ENCODE assay signal across 12 cellular contexts in genomic region chr1:18725231-18725895, GRCh38.
A peak's percentile ranks its signal among the peaks of the same experiment; 100 is the strongest.
DNase-seq lines count a peak whose midpoint lies in the region; ATAC-seq, FAIRE-seq and TF ChIP-seq lines count a peak whose summit lies in the region.
"Had no signal": no experiment of that assay in that cellular context is flagged by ENCODE, and none has a peak within 500 bp of the region (broad histone marks: within the 10 kb centered on the region; RNA-seq: fewer than 3 reads in every experiment).

No MANE protein-coding gene starts in this region.

- H3K9ac ChIP-seq in H9 (ENCODE audit: extremely low read depth, insufficient read length, low read length) (no peak overlapping the region), H1 (replicated peaks in 1 of 4; ENCODE audit: extremely low read depth in 1 of 4, low read depth in 3 of 4, low read length in 3 of 4) (no peak overlapping the region), neuronal stem cell (ENCODE audit: low read depth, low read length, poor library complexity) (peak overlapping the region; percentile 24)

- H3K23ac ChIP-seq in H9 (ENCODE audit: insufficient read length, low read depth, low read length) (no peak overlapping the region), H1 (ENCODE audit: insufficient read length) (no peak overlapping the region), neuronal stem cell (ENCODE audit: low read depth, low read length, poor library complexity) (no peak overlapping the region)

- H2BK12ac ChIP-seq in H9 (ENCODE audit: insufficient read length, low read depth, low read length) = no peak overlapping the region
- H2BK12ac ChIP-seq in H1 (ENCODE audit: low read depth, low read length) = 0 out of 2 replicates have a peak overlapping the region, but pooled peaks have one; percentile 55
- H2BK12ac ChIP-seq in neuronal stem cell (ENCODE audit: low read length) = no peak overlapping the region

- H4K8ac ChIP-seq in H9 (replicated peaks; ENCODE audit: insufficient read length, low read depth, low read length) (no peak overlapping the region), H1 (ENCODE audit: extremely low read depth, insufficient read depth, low read length) (no peak overlapping the region), neuronal stem cell (ENCODE audit: low read depth, low read length) (no peak overlapping the region)

- no peaks in the 10 kb centered on the region for H4K20me1 ChIP-seq in H9 (ENCODE audit: control insufficient read depth, insufficient read depth, insufficient read length)
- peaks cover 0 to 3% of the 10 kb centered on the region in 2 experiments for H4K20me1 ChIP-seq in H1 (replicated peaks in 1 of 2; ENCODE audit: control insufficient read depth in 1 of 2, insufficient read depth in 2 of 2, low read length in 2 of 2)

- no peak overlapping the region for H2BK120ac ChIP-seq in H9 (ENCODE audit: low read depth, low read length, poor library complexity, severe bottlenecking)
- H2BK120ac ChIP-seq in H1 (replicated peaks; ENCODE audit: low read depth, low read length) = peak overlapping the region; percentile 24
- H2BK120ac ChIP-seq in neuronal stem cell (ENCODE audit: low read depth, low read length) = no peak overlapping the region

- no peak overlapping the region for H2BK5ac ChIP-seq in H9 (ENCODE audit: insufficient read length, low read length)
- H2BK5ac ChIP-seq in H1 (ENCODE audit: low read depth, low read length) = no peak overlapping the region
- H2BK5ac ChIP-seq in neuronal stem cell (ENCODE audit: low read length) = no peak overlapping the region

- H3K4me2 ChIP-seq in H9 (ENCODE audit: insufficient read depth, insufficient read length, low read length) (no peak overlapping the region), H1 (ENCODE audit: insufficient read depth in 1 of 2, low read depth in 2 of 2, low read length in 2 of 2) (peak overlapping the region in 1 of 2 experiments; percentile 38; a peak in 1 of 4 replicates), neuronal stem cell (ENCODE audit: insufficient read depth, low read length, poor library complexity, severe bottlenecking) (no peak overlapping the region)

- no peaks in the 10 kb centered on the region for H3K36me3 Mint-ChIP-seq in H9 (ENCODE audit: insufficient read depth in 1 of 3, low read depth in 3 of 3)
- no peaks in the 10 kb centered on the region for H3K36me3 Mint-ChIP-seq in CD4-positive, alpha-beta T cell (ENCODE audit: low read depth)

- H3K27ac Mint-ChIP-seq in H9 = no peak overlapping the region
- H3K27ac Mint-ChIP-seq in CD4-positive, alpha-beta T cell = no peak overlapping the region

- no peak overlapping the region for H2BK20ac ChIP-seq in H9 (ENCODE audit: low read depth, low read length, poor library complexity, severe bottlenecking)
- no peak overlapping the region for H2BK20ac ChIP-seq in H1 (ENCODE audit: low read length)

- H3K18ac ChIP-seq in H9 (ENCODE audit: insufficient read length, low read depth, low read length) = no peak overlapping the region
- H3K18ac ChIP-seq in H1 (ENCODE audit: extremely low read depth, low read length) = no peak overlapping the region
- peak overlapping the region; percentile 54 for H3K18ac ChIP-seq in neuronal stem cell (ENCODE audit: low read length)

- no peak for TF ChIP-seq RAD21 in H1 (IDR thresholded peaks at IDR 0.05 in 1 of 2, conservative IDR thresholded peaks at IDR 0.05 in 1 of 2; ENCODE audit: low read depth in 2 of 2, low read length in 2 of 2)

- H3K4me3 ChIP-seq in H1 (ENCODE audit: extremely low read depth in 1 of 4, insufficient read depth in 2 of 4, low read depth in 3 of 4, low read length in 4 of 4) (no peak overlapping the region), neuronal stem cell (ENCODE audit: low read length in 2 of 2) (no peak overlapping the region)

- CTCF ChIA-PET in H1 (lab: Charles Lee; ENCODE audit: partially characterized antibody) = interaction anchor here (0.8 to 4.5 kb wide), 7 partner anchors 11 to 128 kb away, joined by 3 to 36 read pairs (median 6); no protein-coding TSS in a partner anchor
- CTCF ChIA-PET in CD4-positive, alpha-beta T cell (lab: Charles Lee) = no interaction called here

- TF ChIP-seq CTCF in H9 (conservative IDR thresholded peaks at IDR 0.05) (no peak), H1 (IDR thresholded peaks at IDR 0.05; ENCODE audit: control extremely low read depth in 1 of 3, insufficient read depth in 1 of 3, low read depth in 1 of 3, low read length in 3 of 3) (no peak)
- TF ChIP-seq CTCF in CD4-positive, alpha-beta T cell (IDR thresholded peaks at IDR 0.05) = no peak

- H2AK5ac ChIP-seq in H9 (ENCODE audit: insufficient read length, low read length) (no peak overlapping the region), H1 (ENCODE audit: low read depth, low read length) (no peak overlapping the region), neuronal stem cell (ENCODE audit: low read depth, low read length) (peak overlapping the region; percentile 30)

- H3K9me3 ChIP-seq in H9 (ENCODE audit: control insufficient read depth, low read depth, low read length) = no peaks in the 10 kb centered on the region
- H3K9me3 ChIP-seq in H1 (ENCODE audit: insufficient read depth in 2 of 2, low read depth in 1 of 2, low read length in 1 of 2) = no peaks in the 10 kb centered on the region
- no peaks in the 10 kb centered on the region for H3K9me3 ChIP-seq in neuronal stem cell (replicated peaks in 1 of 2; ENCODE audit: control insufficient read depth in 2 of 2, insufficient read depth in 1 of 2, low read depth in 1 of 2, low read length in 2 of 2)
- no peaks in the 10 kb centered on the region for H3K9me3 ChIP-seq in CD4-positive, alpha-beta T cell (ENCODE audit: control insufficient read depth, low read length)

- intact Hi-C loops in Right ventricle myocardium inferior (cut with DNase I) = no loop called here
- intact Hi-C loops in CD4-positive, alpha-beta T cell (cut with DNase I, micrococcal nuclease) = no loop called here

- DNase-seq in H9 (peak; percentile 71), NCI-H524 (lab: John Stamatoyannopoulos, UW) (peak; percentile 57 to 67), H1 (ENCODE audit: low read depth in 1 of 2, low spot score in 2 of 2) (no peak), neuronal stem cell (ENCODE audit: low spot score) (no peak), Right ventricle myocardium inferior (ENCODE audit: missing footprints) (no peak), NAMALWA (ENCODE audit: low spot score) (no peak)
- DNase-seq in CD4-positive, alpha-beta T cell = no peak
- DNase-seq: C1 segment of cervical spinal cord, KBM-7, NCI-H1092, NCI-H1694 treated with DMSO at 0.1 percent for 48 hours, NCI-H510A treated with DMSO at 0.1 percent for 48 hours had no signal

- H3K4ac ChIP-seq in H9 (ENCODE audit: low read depth, low read length) = no peak overlapping the region
- no peak overlapping the region for H3K4ac ChIP-seq in H1 (replicated peaks; ENCODE audit: insufficient read length, low read depth, low read length)
- no peak overlapping the region for H3K4ac ChIP-seq in neuronal stem cell (ENCODE audit: low read length)

- H2BK15ac ChIP-seq in H9 (ENCODE audit: low read depth, low read length) (no peak overlapping the region), H1 (ENCODE audit: low read length) (no peak overlapping the region; the same call in 1 of the 2 replicates), neuronal stem cell (ENCODE audit: low read length) (no peak overlapping the region)

- H3K4me1 ChIP-seq in H9 (ENCODE audit: insufficient read depth, low read length) (no peaks in the 10 kb centered on the region), H1 (replicated peaks in 1 of 4; ENCODE audit: control insufficient read depth in 3 of 4, insufficient read depth in 4 of 4, low read length in 3 of 4) (peaks cover 0 to 13% (median 3%) of the 10 kb centered on the region in 4 experiments; a peak in 3 of 7 replicates), neuronal stem cell (ENCODE audit: control insufficient read depth in 2 of 2, insufficient read depth in 1 of 2, low read depth in 1 of 2, low read length in 2 of 2) (peaks cover 0 to 35% of the 10 kb centered on the region in 2 donors)

- H3K56ac ChIP-seq in H9 (ENCODE audit: insufficient read length, low read depth, low read length) (no peak overlapping the region), H1 (replicated peaks; ENCODE audit: insufficient read length, low read depth, low read length) (no peak overlapping the region)

- no peak for FAIRE-seq in H1 (lab: Jason Lieb, UNC)

- H3K4me1 Mint-ChIP-seq in H9 = peaks cover 6 to 32% of the 10 kb centered on the region in 2 experiments
- H3K4me1 Mint-ChIP-seq in CD4-positive, alpha-beta T cell (ENCODE audit: low read depth) = no peaks in the 10 kb centered on the region

- TF ChIP-seq EP300 in H1 (IDR thresholded peaks at IDR 0.05; ENCODE audit: borderline replicate concordance in 1 of 2, low read depth in 2 of 2, low read length in 2 of 2) = no peak

- no CpG with 5 or more reads among the region's 24 CpGs for WGBS in H9 (ENCODE audit: extremely low coverage, insufficient read length, low lambda C conversion rate)
- WGBS in H1 (ENCODE audit: extremely low coverage in 1 of 2, insufficient coverage in 1 of 2, insufficient read length in 1 of 2, insufficient replicate concordance in 2 of 2, low coverage in 1 of 2, low lambda C conversion rate in 2 of 2, missing lambda C conversion rate in 1 of 2), 2 experiments = 62% methylated on average over 18 of the region's 24 CpGs; no CpG with 5 or more reads in 1 of the 2 experiments
- WGBS in neuronal stem cell (ENCODE audit: extremely low coverage in 2 of 2, insufficient read length in 2 of 2, insufficient replicate concordance in 1 of 2), 2 donors = no CpG with 5 or more reads among the region's 24 CpGs

- no peaks in the 10 kb centered on the region for H3K23me2 ChIP-seq in H9 (ENCODE audit: insufficient read length, low read depth, low read length, poor library complexity, severe bottlenecking)
- no peaks in the 10 kb centered on the region; the same call in 1 of the 2 replicates for H3K23me2 ChIP-seq in H1 (ENCODE audit: low read depth, low read length)

- no peaks in the 10 kb centered on the region for H3K36me3 ChIP-seq in H1 (ENCODE audit: control insufficient read depth in 2 of 4, insufficient read depth in 4 of 4, low read length in 3 of 4)
- H3K36me3 ChIP-seq in neuronal stem cell (replicated peaks in 1 of 2; ENCODE audit: control insufficient read depth in 2 of 2, insufficient read depth in 2 of 2, low read length in 2 of 2) = no peaks in the 10 kb centered on the region

- no peak overlapping the region for H4K91ac ChIP-seq in H9 (ENCODE audit: insufficient read length, low read depth, low read length)
- H4K91ac ChIP-seq in H1 (replicated peaks; ENCODE audit: insufficient read length, low read length) = no peak overlapping the region
- no peak overlapping the region for H4K91ac ChIP-seq in neuronal stem cell (ENCODE audit: low read depth, low read length, poor library complexity)

- H3K79me2 ChIP-seq in H9 (ENCODE audit: insufficient read depth, low read length) (no peaks in the 10 kb centered on the region), H1 (ENCODE audit: control insufficient read depth in 1 of 2, insufficient read depth in 2 of 2, low read length in 2 of 2) (no peaks in the 10 kb centered on the region)

- H3K27me3 ChIP-seq in H9 (ENCODE audit: insufficient read depth, low read length) (peaks cover 3% of the 10 kb centered on the region; the same call in 1 of the 2 replicates), H1 (replicated peaks in 1 of 4; ENCODE audit: control insufficient read depth in 3 of 4, extremely low read depth in 1 of 4, insufficient read depth in 3 of 4, low read length in 3 of 4) (peaks cover 0 to 13% (median 4%) of the 10 kb centered on the region in 4 experiments; a peak in 4 of 7 replicates), neuronal stem cell (ENCODE audit: control insufficient read depth in 3 of 3, insufficient read depth in 3 of 3, low read depth in 1 of 3, low read length in 3 of 3) (peaks cover 0 to 31% (median 2%) of the 10 kb centered on the region in 3 experiments)
- H3K27me3 ChIP-seq in CD4-positive, alpha-beta T cell (ENCODE audit: control insufficient read depth, insufficient read depth, low read length) = peaks cover 49% of the 10 kb centered on the region

- H3K27me3 Mint-ChIP-seq in H9 (ENCODE audit: low read depth) = peaks cover 54% of the 10 kb centered on the region
- peaks cover 94% of the 10 kb centered on the region for H3K27me3 Mint-ChIP-seq in CD4-positive, alpha-beta T cell

- POLR2A ChIA-PET in H1 (lab: Charles Lee; ENCODE audit: partially characterized antibody) = interaction anchor here (0.9 kb wide), 1 partner anchor 10 kb away, joined by 3 read pairs; no protein-coding TSS in a partner anchor
- POLR2A ChIA-PET in CD4-positive, alpha-beta T cell (lab: Charles Lee) = no interaction called here

- H3K9me3 Mint-ChIP-seq in H9 = no peaks in the 10 kb centered on the region; a peak in 2 of 5 replicates
- H3K9me3 Mint-ChIP-seq in CD4-positive, alpha-beta T cell = no peaks in the 10 kb centered on the region

- TF ChIP-seq POLR2A in H1 (IDR thresholded peaks at IDR 0.05; ENCODE audit: control extremely low read depth in 1 of 2, low read depth in 2 of 2, low read length in 2 of 2) = no peak

- no peak for ATAC-seq in Right ventricle myocardium inferior
- no peak for ATAC-seq in CD4-positive, alpha-beta T cell (ENCODE audit: poor library complexity)

- no peaks in the 10 kb centered on the region for H3K79me1 ChIP-seq in H9 (ENCODE audit: insufficient read depth, low read depth, low read length, poor library complexity, severe bottlenecking)
- H3K79me1 ChIP-seq in H1 (ENCODE audit: low read depth, low read length) = no peaks in the 10 kb centered on the region
- no peaks in the 10 kb centered on the region for H3K79me1 ChIP-seq in neuronal stem cell (ENCODE audit: low read depth, low read length)

- H3K4me3 Mint-ChIP-seq in H9 = peak overlapping the region in 1 of 2 experiments; percentile 62; a peak in 2 of 5 replicates
- H3K4me3 Mint-ChIP-seq in CD4-positive, alpha-beta T cell = no peak overlapping the region

- H2AFZ ChIP-seq in H9 (ENCODE audit: low read length) (no peak overlapping the region), H1 (ENCODE audit: low read length) (no peak overlapping the region), neuronal stem cell (ENCODE audit: low read length) (no peak overlapping the region)

- H3K27ac ChIP-seq in H9 (ENCODE audit: insufficient read length, low read depth, low read length) (no peak overlapping the region), H1 (ENCODE audit: low read depth, low read length) (no peak overlapping the region), neuronal stem cell (replicated peaks; ENCODE audit: low read length) (peak overlapping the region; percentile 6)
- no peak overlapping the region for H3K27ac ChIP-seq in CD4-positive, alpha-beta T cell (ENCODE audit: low read depth, low read length)

- H4K5ac ChIP-seq in H9 (ENCODE audit: insufficient read length, low read depth, low read length) = no peak overlapping the region
- no peak overlapping the region for H4K5ac ChIP-seq in H1 (ENCODE audit: insufficient read length, low read depth, low read length)

- H3T11ph ChIP-seq in H9 (ENCODE audit: low read length) = no peak overlapping the region

- H3K14ac ChIP-seq in H9 (ENCODE audit: insufficient read depth, low read length) = no peak overlapping the region
- no peak overlapping the region for H3K14ac ChIP-seq in H1 (ENCODE audit: insufficient read length)
- H3K14ac ChIP-seq in neuronal stem cell (ENCODE audit: low read length) = peak overlapping the region; percentile 9

Comparison
In these comparisons a context has a peak if more than half of its experiments do, and no peak if none do; other contexts are left out.
1. DNase-seq: peak in H9 (single experiment) and NCI-H524 (2 of 2); none in H1 (0 of 2), neuronal stem cell (single experiment), Right ventricle myocardium inferior (single experiment), NAMALWA (single experiment) and CD4-positive, alpha-beta T cell (0 of 10).